ENCODE assay signal across 1 cellular context in the genomic region with DNA sequence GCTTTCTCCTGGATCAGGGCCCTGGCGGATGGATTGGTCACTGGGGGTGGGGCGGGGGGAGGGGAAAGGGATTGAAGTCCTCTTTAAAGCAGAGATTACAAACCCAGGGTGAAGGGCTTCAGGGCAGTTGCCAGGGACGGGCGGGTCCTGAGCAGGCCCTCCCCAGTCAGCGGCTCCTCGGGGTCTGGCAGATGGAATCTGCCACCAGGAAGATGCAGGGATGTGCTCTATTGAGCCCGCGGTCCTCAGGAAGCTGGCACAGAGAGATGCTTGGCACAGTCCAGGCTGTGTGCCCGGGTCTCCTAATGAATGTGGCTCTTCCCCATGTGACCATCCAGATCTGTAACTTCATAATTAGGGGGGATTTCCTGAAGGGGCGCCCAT.
A peak's percentile ranks its signal among the peaks of the same experiment; 100 is the strongest.
TF ChIP-seq lines count a peak whose summit lies in the region.

No MANE protein-coding gene starts in this region.

TF ChIP-seq in HepG2, 621 proteins besides CTCF, POLR2A, EP300 and RAD21:
- TF ChIP-seq, protein P1, sequence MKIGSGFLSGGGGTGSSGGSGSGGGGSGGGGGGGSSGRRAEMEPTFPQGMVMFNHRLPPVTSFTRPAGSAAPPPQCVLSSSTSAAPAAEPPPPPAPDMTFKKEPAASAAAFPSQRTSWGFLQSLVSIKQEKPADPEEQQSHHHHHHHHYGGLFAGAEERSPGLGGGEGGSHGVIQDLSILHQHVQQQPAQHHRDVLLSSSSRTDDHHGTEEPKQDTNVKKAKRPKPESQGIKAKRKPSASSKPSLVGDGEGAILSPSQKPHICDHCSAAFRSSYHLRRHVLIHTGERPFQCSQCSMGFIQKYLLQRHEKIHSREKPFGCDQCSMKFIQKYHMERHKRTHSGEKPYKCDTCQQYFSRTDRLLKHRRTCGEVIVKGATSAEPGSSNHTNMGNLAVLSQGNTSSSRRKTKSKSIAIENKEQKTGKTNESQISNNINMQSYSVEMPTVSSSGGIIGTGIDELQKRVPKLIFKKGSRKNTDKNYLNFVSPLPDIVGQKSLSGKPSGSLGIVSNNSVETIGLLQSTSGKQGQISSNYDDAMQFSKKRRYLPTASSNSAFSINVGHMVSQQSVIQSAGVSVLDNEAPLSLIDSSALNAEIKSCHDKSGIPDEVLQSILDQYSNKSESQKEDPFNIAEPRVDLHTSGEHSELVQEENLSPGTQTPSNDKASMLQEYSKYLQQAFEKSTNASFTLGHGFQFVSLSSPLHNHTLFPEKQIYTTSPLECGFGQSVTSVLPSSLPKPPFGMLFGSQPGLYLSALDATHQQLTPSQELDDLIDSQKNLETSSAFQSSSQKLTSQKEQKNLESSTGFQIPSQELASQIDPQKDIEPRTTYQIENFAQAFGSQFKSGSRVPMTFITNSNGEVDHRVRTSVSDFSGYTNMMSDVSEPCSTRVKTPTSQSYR (CRISPR knock-in tag; IDR thresholded peaks at IDR 0.05; ENCODE audit: borderline replicate concordance), result peak; percentile 35; the same call in 1 of the 2 replicates
- TF ChIP-seq, protein P2, sequence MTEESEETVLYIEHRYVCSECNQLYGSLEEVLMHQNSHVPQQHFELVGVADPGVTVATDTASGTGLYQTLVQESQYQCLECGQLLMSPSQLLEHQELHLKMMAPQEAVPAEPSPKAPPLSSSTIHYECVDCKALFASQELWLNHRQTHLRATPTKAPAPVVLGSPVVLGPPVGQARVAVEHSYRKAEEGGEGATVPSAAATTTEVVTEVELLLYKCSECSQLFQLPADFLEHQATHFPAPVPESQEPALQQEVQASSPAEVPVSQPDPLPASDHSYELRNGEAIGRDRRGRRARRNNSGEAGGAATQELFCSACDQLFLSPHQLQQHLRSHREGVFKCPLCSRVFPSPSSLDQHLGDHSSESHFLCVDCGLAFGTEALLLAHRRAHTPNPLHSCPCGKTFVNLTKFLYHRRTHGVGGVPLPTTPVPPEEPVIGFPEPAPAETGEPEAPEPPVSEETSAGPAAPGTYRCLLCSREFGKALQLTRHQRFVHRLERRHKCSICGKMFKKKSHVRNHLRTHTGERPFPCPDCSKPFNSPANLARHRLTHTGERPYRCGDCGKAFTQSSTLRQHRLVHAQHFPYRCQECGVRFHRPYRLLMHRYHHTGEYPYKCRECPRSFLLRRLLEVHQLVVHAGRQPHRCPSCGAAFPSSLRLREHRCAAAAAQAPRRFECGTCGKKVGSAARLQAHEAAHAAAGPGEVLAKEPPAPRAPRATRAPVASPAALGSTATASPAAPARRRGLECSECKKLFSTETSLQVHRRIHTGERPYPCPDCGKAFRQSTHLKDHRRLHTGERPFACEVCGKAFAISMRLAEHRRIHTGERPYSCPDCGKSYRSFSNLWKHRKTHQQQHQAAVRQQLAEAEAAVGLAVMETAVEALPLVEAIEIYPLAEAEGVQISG (CRISPR knock-in tag; IDR thresholded peaks at IDR 0.05), result no peak
- TF ChIP-seq NFKBIZ (CRISPR knock-in tag; IDR thresholded peaks at IDR 0.05) (no peak), ZNF761 (CRISPR knock-in tag; conservative IDR thresholded peaks at IDR 0.05) (no peak), TRIM24 (CRISPR knock-in tag; IDR thresholded peaks at IDR 0.05) (no peak), ATAD3A (CRISPR knock-in tag; IDR thresholded peaks at IDR 0.05) (no peak)
